1 cellular context compared by ENCODE assay signal in the genomic region with DNA sequence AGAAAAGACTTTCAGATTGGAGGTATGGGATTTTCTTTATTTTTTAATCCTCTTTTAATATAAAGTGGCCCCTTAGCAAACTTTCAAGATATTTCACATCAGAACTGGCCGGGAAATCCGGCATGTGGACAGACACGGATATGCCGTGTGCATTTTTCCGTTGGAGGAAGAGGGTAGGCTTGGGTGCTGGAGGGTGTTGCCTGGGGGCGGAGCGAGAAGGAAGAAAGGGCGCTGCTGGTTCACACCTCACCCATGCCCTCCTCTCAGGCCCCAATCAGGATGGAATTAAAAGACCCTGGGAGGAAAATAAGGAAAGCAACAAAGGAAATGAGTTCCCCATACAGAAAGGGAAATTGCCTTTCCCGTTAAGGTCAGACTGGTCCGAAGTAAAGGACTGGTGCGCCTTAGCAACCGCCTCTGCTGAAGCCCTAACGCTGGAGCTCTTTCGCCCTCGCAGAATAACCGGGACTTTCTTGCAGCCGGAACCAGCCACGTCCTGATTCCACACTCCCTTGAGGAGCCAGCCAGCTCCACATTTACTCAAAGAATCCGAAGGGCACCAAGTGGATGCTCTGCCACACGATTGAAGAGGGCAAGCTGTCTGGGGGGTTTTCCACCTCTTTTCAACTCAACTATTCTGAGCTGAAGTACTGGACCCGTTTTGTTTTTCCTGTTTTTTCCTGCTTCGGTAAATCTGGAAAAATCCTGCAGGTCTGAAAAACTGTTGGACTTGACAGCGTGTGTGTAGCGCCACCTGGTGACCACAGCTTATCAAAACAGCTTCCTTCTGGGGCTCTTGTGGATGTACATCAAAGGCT.
TF ChIP-seq lines count a peak whose summit lies in the region.

No MANE protein-coding gene starts in this region.

TF ChIP-seq in HEK293, 187 proteins besides CTCF, POLR2A, EP300 and RAD21 (continued from another document):
- TF ChIP-seq ZNF704 (tag by site-specific recombination; IDR thresholded peaks at IDR 0.05) (no peak), ZNF776 (tag by site-specific recombination; IDR thresholded peaks at IDR 0.05; ENCODE audit: borderline replicate concordance) (no peak), ZEB2 (tag by site-specific recombination; IDR thresholded peaks at IDR 0.05) (peak; percentile 54; the same call in 1 of the 2 replicates), TCF7L2 (IDR thresholded peaks at IDR 0.05; ENCODE audit: borderline replicate concordance, low read depth, low read length) (peak; percentile 90), ZNF768 (tag by site-specific recombination; IDR thresholded peaks at IDR 0.05) (no peak), ZBTB17 (tag by site-specific recombination; IDR thresholded peaks at IDR 0.05) (peak; percentile 64), ZFP41 (tag by site-specific recombination; IDR thresholded peaks at IDR 0.05; ENCODE audit: borderline replicate concordance) (no peak), ZBTB49 (tag by site-specific recombination; IDR thresholded peaks at IDR 0.05; ENCODE audit: low read depth) (no peak), ZNF747 (tag by site-specific recombination; IDR thresholded peaks at IDR 0.05) (no peak), ZNF394 (tag by site-specific recombination; IDR thresholded peaks at IDR 0.05; ENCODE audit: borderline replicate concordance) (no peak), KLF16 (tag by site-specific recombination; IDR thresholded peaks at IDR 0.05) (no peak), ZNF121 (tag by site-specific recombination; IDR thresholded peaks at IDR 0.05) (no peak), ZNF629 (tag by site-specific recombination; IDR thresholded peaks at IDR 0.05) (no peak), ZFP69B (tag by site-specific recombination; IDR thresholded peaks at IDR 0.05) (no peak), REST (tag by site-specific recombination; IDR thresholded peaks at IDR 0.05) (no peak), ZBTB48 (tag by site-specific recombination; IDR thresholded peaks at IDR 0.05) (peak; percentile 49; the same call in 1 of the 2 replicates), ZNF707 (tag by site-specific recombination; IDR thresholded peaks at IDR 0.05) (no peak), ZNF18 (tag by site-specific recombination; IDR thresholded peaks at IDR 0.05) (no peak), RBAK (tag by site-specific recombination; IDR thresholded peaks at IDR 0.05) (no peak), ZNF791 (tag by site-specific recombination; IDR thresholded peaks at IDR 0.05) (no peak), ZNF423 (tag by site-specific recombination; IDR thresholded peaks at IDR 0.05) (no peak), ZNF449 (tag by site-specific recombination; IDR thresholded peaks at IDR 0.05) (no peak), ZSCAN5A (tag by site-specific recombination; IDR thresholded peaks at IDR 0.05) (no peak), ZNF654 (tag by site-specific recombination; IDR thresholded peaks at IDR 0.05; ENCODE audit: low read depth) (peak; percentile 97), ZNF155 (tag by site-specific recombination; IDR thresholded peaks at IDR 0.05) (no peak), OSR2 (tag by site-specific recombination; IDR thresholded peaks at IDR 0.05) (no peak), ZNF501 (tag by site-specific recombination; IDR thresholded peaks at IDR 0.05) (0 out of 2 replicates have a peak, but pooled peaks have one; percentile 43), TRIM28 (IDR thresholded peaks at IDR 0.05; ENCODE audit: borderline replicate concordance, low read length) (no peak), ZNF670 (tag by site-specific recombination; IDR thresholded peaks at IDR 0.05; ENCODE audit: low read depth) (no peak), ZNF366 (tag by site-specific recombination; conservative IDR thresholded peaks at IDR 0.05) (no peak)
- TF ChIP-seq, protein P1, sequence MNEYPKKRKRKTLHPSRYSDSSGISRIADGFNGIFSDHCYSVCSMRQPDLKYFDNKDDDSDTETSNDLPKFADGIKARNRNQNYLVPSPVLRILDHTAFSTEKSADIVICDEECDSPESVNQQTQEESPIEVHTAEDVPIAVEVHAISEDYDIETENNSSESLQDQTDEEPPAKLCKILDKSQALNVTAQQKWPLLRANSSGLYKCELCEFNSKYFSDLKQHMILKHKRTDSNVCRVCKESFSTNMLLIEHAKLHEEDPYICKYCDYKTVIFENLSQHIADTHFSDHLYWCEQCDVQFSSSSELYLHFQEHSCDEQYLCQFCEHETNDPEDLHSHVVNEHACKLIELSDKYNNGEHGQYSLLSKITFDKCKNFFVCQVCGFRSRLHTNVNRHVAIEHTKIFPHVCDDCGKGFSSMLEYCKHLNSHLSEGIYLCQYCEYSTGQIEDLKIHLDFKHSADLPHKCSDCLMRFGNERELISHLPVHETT (tag by site-specific recombination; IDR thresholded peaks at IDR 0.05) = no peak
- TF ChIP-seq, protein P2, sequence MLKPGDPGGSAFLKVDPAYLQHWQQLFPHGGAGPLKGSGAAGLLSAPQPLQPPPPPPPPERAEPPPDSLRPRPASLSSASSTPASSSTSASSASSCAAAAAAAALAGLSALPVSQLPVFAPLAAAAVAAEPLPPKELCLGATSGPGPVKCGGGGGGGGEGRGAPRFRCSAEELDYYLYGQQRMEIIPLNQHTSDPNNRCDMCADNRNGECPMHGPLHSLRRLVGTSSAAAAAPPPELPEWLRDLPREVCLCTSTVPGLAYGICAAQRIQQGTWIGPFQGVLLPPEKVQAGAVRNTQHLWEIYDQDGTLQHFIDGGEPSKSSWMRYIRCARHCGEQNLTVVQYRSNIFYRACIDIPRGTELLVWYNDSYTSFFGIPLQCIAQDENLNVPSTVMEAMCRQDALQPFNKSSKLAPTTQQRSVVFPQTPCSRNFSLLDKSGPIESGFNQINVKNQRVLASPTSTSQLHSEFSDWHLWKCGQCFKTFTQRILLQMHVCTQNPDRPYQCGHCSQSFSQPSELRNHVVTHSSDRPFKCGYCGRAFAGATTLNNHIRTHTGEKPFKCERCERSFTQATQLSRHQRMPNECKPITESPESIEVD (tag by site-specific recombination; IDR thresholded peaks at IDR 0.05) = no peak
- TF ChIP-seq, protein P3, sequence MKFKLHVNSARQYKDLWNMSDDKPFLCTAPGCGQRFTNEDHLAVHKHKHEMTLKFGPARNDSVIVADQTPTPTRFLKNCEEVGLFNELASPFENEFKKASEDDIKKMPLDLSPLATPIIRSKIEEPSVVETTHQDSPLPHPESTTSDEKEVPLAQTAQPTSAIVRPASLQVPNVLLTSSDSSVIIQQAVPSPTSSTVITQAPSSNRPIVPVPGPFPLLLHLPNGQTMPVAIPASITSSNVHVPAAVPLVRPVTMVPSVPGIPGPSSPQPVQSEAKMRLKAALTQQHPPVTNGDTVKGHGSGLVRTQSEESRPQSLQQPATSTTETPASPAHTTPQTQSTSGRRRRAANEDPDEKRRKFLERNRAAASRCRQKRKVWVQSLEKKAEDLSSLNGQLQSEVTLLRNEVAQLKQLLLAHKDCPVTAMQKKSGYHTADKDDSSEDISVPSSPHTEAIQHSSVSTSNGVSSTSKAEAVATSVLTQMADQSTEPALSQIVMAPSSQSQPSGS (tag by site-specific recombination; IDR thresholded peaks at IDR 0.05; ENCODE audit: low read depth) = no peak
